ENCODE assay signal across 12 cellular contexts in the genomic region with DNA sequence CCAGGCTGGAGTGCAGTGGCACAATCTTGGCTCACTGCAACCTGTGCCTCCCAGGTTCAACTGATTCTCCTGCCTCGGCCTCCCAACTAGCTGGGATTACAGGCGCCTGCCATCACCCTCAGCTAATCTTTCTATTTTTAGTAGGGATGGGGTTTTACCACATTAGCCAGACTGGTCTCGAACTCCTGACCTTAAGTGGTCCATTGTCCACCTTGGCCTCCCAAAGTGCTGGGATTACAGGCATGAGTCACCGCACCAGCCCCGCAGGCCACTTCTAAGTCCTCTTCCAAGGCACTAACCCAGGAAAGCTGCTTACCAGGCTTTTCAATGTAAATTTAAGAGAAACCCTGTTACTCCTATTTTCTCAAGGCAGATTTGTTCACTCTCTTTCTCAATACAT. TPM values are rescaled to one million over a fixed set of nuclear protein-coding genes. Genes with fewer than 3 reads are reported as not detected.
DNase-seq lines count a peak whose midpoint lies in the region; TF ChIP-seq lines count a peak whose summit lies in the region.
"Had no signal": no experiment of that assay in that cellular context is flagged by ENCODE, and none has a peak within 500 bp of the region (broad histone marks: within the 10 kb centered on the region; RNA-seq: fewer than 3 reads in every experiment).

No MANE protein-coding gene starts in this region.

- no peak overlapping the region for H3K4me3 ChIP-seq in astrocyte of the spinal cord (ENCODE audit: low read depth, low read length)
- H3K4me3 ChIP-seq in CD8-positive, alpha-beta memory T cell (ENCODE audit: low read length): no peak overlapping the region
- H3K4me3 ChIP-seq in tibial artery: no peak overlapping the region
- H3K4me3 ChIP-seq: Peyer's patch, sigmoid colon had no signal

- CTCF ChIA-PET in CD8-positive, alpha-beta memory T cell (lab: Charles Lee): no interaction called here

- intact Hi-C loops in tibial artery (cut with DNase I; ENCODE audit: low total_unique reads): no loop called here

- H3K27ac ChIP-seq in CD8-positive, alpha-beta memory T cell (ENCODE audit: low read depth, low read length): no peak overlapping the region
- H3K27ac ChIP-seq in tibial artery: no peak overlapping the region
- H3K27ac ChIP-seq: sigmoid colon had no signal

- DNase-seq in ELR (ENCODE audit: low read depth) (peak; percentile 53), LHCN-M2 (ENCODE audit: low read depth) (peak; percentile 61), astrocyte of the spinal cord (ENCODE audit: low read depth, low spot score) (peak; percentile 58), mesothelial cell of epicardium (ENCODE audit: low spot score in 2 of 2, unreplicated experiment in 2 of 2) (no peak), NCI-H1694 treated with DMSO at 0.1 percent for 48 hours (lab: John Stamatoyannopoulos, UW) (no peak), NCI-H2196 (lab: John Stamatoyannopoulos, UW; ENCODE audit: unreplicated experiment) (no peak), tibial artery (no peak)
- DNase-seq in CD8-positive, alpha-beta memory T cell: no peak
- DNase-seq: kidney glomerular epithelial cell, Peyer's patch, sigmoid colon had no signal

- in situ Hi-C loops in astrocyte of the spinal cord (cut with HindIII; ENCODE audit: low sequenced_read_pairs): no loop called here

- no peak for TF ChIP-seq CTCF in astrocyte of the spinal cord (IDR thresholded peaks at IDR 0.05; ENCODE audit: low read depth, low read length)
- TF ChIP-seq CTCF in mesothelial cell of epicardium (IDR thresholded peaks at IDR 0.05; ENCODE audit: unreplicated experiment): no peak
- no peak for TF ChIP-seq CTCF in tibial artery (IDR thresholded peaks at IDR 0.05)

- peak overlapping the region; percentile 61 for H3K27ac Mint-ChIP-seq in mesothelial cell of epicardium
- peak overlapping the region in 1 of 8 donors; percentile 47 for H3K27ac Mint-ChIP-seq in CD8-positive, alpha-beta memory T cell

- no peaks in the 10 kb centered on the region for H3K27me3 ChIP-seq in CD8-positive, alpha-beta memory T cell (ENCODE audit: insufficient read depth, low read length, poor library complexity, severe bottlenecking)
- H3K27me3 ChIP-seq in tibial artery: no peaks in the 10 kb centered on the region
- H3K27me3 ChIP-seq: Peyer's patch, sigmoid colon had no signal

- no peak overlapping the region for H3K4me3 Mint-ChIP-seq in mesothelial cell of epicardium
- no peak overlapping the region for H3K4me3 Mint-ChIP-seq in CD8-positive, alpha-beta memory T cell
- H3K4me3 Mint-ChIP-seq: activated naive CD4-positive, alpha-beta T cell treated with anti-CD3 and anti-CD28 coated beads for 36 hours had no signal

- H3K36me3 Mint-ChIP-seq in mesothelial cell of epicardium: peaks cover 2% of the 10 kb centered on the region
- H3K36me3 Mint-ChIP-seq in CD8-positive, alpha-beta memory T cell: no peaks in the 10 kb centered on the region

- no peaks in the 10 kb centered on the region for H3K27me3 Mint-ChIP-seq in mesothelial cell of epicardium (ENCODE audit: low read depth)
- H3K27me3 Mint-ChIP-seq in CD8-positive, alpha-beta memory T cell: no peaks in the 10 kb centered on the region

- H3K9me3 ChIP-seq in CD8-positive, alpha-beta memory T cell (ENCODE audit: low read length): no peaks in the 10 kb centered on the region
- no peaks in the 10 kb centered on the region for H3K9me3 ChIP-seq in tibial artery
- H3K9me3 ChIP-seq: Peyer's patch, sigmoid colon had no signal

- POLR2A ChIA-PET in CD8-positive, alpha-beta memory T cell (lab: Charles Lee): no interaction called here

- H3K4me1 Mint-ChIP-seq in mesothelial cell of epicardium: peaks cover 32% of the 10 kb centered on the region
- peaks cover 8 to 43% (median 41%) of the 10 kb centered on the region in 3 donors for H3K4me1 Mint-ChIP-seq in CD8-positive, alpha-beta memory T cell

- H3K4me1 ChIP-seq in CD8-positive, alpha-beta memory T cell (ENCODE audit: insufficient read depth, low read length): peaks cover 21% of the 10 kb centered on the region
- H3K4me1 ChIP-seq in tibial artery: peaks cover 0 to 48% (median 7%) of the 10 kb centered on the region in 4 donors
- H3K4me1 ChIP-seq: Peyer's patch had no signal

- peaks cover 3% of the 10 kb centered on the region for H3K9me3 Mint-ChIP-seq in mesothelial cell of epicardium
- H3K9me3 Mint-ChIP-seq in CD8-positive, alpha-beta memory T cell: no peaks in the 10 kb centered on the region
- H3K9me3 Mint-ChIP-seq: activated naive CD4-positive, alpha-beta T cell treated with anti-CD3 and anti-CD28 coated beads for 36 hours had no signal

- no peaks in the 10 kb centered on the region for H3K36me3 ChIP-seq in CD8-positive, alpha-beta memory T cell (ENCODE audit: insufficient read depth, low read length)
- no peaks in the 10 kb centered on the region for H3K36me3 ChIP-seq in tibial artery
- H3K36me3 ChIP-seq: Peyer's patch, sigmoid colon had no signal

RNA-seq across cellular contexts. Expression of a gene that starts 50.4 kb away (rescaled TPM):
- 81.1 and 91.2 TPM in 2 replicates for total RNA-seq in LHCN-M2 (2014; rRNA removed)
- 78.9 TPM for polyA plus RNA-seq in LHCN-M2 (2012)
- 84.9 to 89.6 TPM (median 85.5 TPM) in 3 replicates for total RNA-seq in mesothelial cell of epicardium
- 10 to 100 TPM; 25.8 to 27.9 TPM for total RNA-seq in CD8-positive, alpha-beta memory T cell
- 13.1 TPM for polyA plus RNA-seq in CD8-positive, alpha-beta memory T cell

Comparison
In these comparisons a context has a peak if more than half of its experiments do, and no peak if none do; other contexts are left out.
1. DNase-seq: peak in ELR (single experiment), LHCN-M2 (single experiment) and astrocyte of the spinal cord (single experiment); none in mesothelial cell of epicardium (0 of 2), NCI-H1694 treated with DMSO at 0.1 percent for 48 hours (single experiment), CD8-positive, alpha-beta memory T cell (0 of 5), NCI-H2196 (single experiment) and tibial artery (0 of 2).